21 cellular contexts compared by ENCODE assay signal in the genomic region with DNA sequence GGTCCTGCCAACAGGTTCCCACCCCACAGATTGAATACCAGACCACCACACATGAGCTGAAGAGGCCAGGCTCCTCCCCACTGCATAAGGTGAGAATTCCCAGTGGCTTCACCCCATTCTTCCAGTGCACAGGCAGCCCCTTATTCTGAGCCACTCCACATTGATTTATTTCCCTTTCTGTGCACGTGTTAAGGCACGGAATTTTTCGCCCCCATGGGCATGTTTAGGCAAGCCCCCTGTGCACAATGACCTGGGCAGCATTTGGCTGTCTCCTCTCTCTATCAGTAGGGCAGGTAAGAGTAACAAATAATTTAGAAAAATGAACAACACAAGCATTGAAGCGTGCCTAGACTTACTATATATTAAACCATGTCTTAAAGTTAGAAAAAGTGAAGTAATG. TPM values are rescaled to one million over a fixed set of nuclear protein-coding genes. Genes with fewer than 3 reads are reported as not detected.
A peak's percentile ranks its signal among the peaks of the same experiment; 100 is the strongest.
DNase-seq lines count a peak whose midpoint lies in the region; ATAC-seq, FAIRE-seq and TF ChIP-seq lines count a peak whose summit lies in the region.
"Had no signal": no experiment of that assay in that cellular context is flagged by ENCODE, and none has a peak within 500 bp of the region (broad histone marks: within the 10 kb centered on the region; RNA-seq: fewer than 3 reads in every experiment).

No MANE protein-coding gene starts in this region.

- FAIRE-seq in H54 (lab: Jason Lieb, UNC) (peak; percentile 23), H1 (lab: Jason Lieb, UNC) (no peak)
- FAIRE-seq: frontal cortex, kidney had no signal

- TF ChIP-seq CTCF in MM.1S (IDR thresholded peaks at IDR 0.05; ENCODE audit: low read length) = no peak
- TF ChIP-seq CTCF in H1 (IDR thresholded peaks at IDR 0.05; ENCODE audit: control extremely low read depth in 1 of 3, insufficient read depth in 1 of 3, low read depth in 1 of 3, low read length in 3 of 3) = no peak
- no peak for TF ChIP-seq CTCF in suprapubic skin (IDR thresholded peaks at IDR 0.05)
- TF ChIP-seq CTCF in esophagus muscularis mucosa (IDR thresholded peaks at IDR 0.05) = no peak

- no peak overlapping the region for H4K5ac ChIP-seq in H1 (ENCODE audit: insufficient read length, low read depth, low read length)

- H3K18ac ChIP-seq in H1 (ENCODE audit: extremely low read depth, low read length) = no peak overlapping the region

- no peak for TF ChIP-seq RAD21 in H1 (IDR thresholded peaks at IDR 0.05 in 1 of 2, conservative IDR thresholded peaks at IDR 0.05 in 1 of 2; ENCODE audit: low read depth in 2 of 2, low read length in 2 of 2)

- WGBS in H1 (ENCODE audit: extremely low coverage in 1 of 2, insufficient coverage in 1 of 2, insufficient read length in 1 of 2, insufficient replicate concordance in 2 of 2, low coverage in 1 of 2, low lambda C conversion rate in 2 of 2, missing lambda C conversion rate in 1 of 2), 2 experiments = 85% methylated on average over 4 of the region's 4 CpGs; no CpG with 5 or more reads in 1 of the 2 experiments
- WGBS in suprapubic skin = 66% methylated on average over 4 of the region's 4 CpGs
- 98% methylated on average over 4 of the region's 4 CpGs for WGBS in esophagus muscularis mucosa

- H3K36me3 ChIP-seq in MM.1S (replicated peaks; ENCODE audit: insufficient read depth, low read length) (no peaks in the 10 kb centered on the region), H1 (ENCODE audit: control insufficient read depth in 2 of 4, insufficient read depth in 4 of 4, low read length in 3 of 4) (peaks cover 0 to 8% (median 5%) of the 10 kb centered on the region in 4 experiments; a peak in 5 of 8 replicates), suprapubic skin (peaks cover 17% of the 10 kb centered on the region), esophagus muscularis mucosa (peaks cover 5 to 31% (median 18%) of the 10 kb centered on the region in 4 donors)

- H3K4me2 ChIP-seq in MM.1S (ENCODE audit: low read depth, low read length) (no peak overlapping the region; the same call in 1 of the 2 replicates), H1 (ENCODE audit: insufficient read depth in 1 of 2, low read depth in 2 of 2, low read length in 2 of 2) (no peak overlapping the region)

- peaks cover 35% of the 10 kb centered on the region for H3K4me1 ChIP-seq in MM.1S (ENCODE audit: low read length)
- H3K4me1 ChIP-seq in H1 (replicated peaks in 1 of 4; ENCODE audit: control insufficient read depth in 3 of 4, insufficient read depth in 4 of 4, low read length in 3 of 4) = no peaks in the 10 kb centered on the region
- H3K4me1 ChIP-seq in suprapubic skin = peaks cover 15% of the 10 kb centered on the region
- peaks cover 0 to 11% (median 0%) of the 10 kb centered on the region in 4 donors for H3K4me1 ChIP-seq in esophagus muscularis mucosa
- H3K4me1 ChIP-seq: parathyroid adenoma, right lobe of liver had no signal

- POLR2A ChIA-PET in H1 (lab: Charles Lee; ENCODE audit: partially characterized antibody) = no interaction called here

- H2BK5ac ChIP-seq in H1 (ENCODE audit: low read depth, low read length) = no peak overlapping the region

- no peak overlapping the region for H3K4me3 ChIP-seq in MM.1S (ENCODE audit: low read length)
- no peak overlapping the region for H3K4me3 ChIP-seq in H1 (ENCODE audit: extremely low read depth in 1 of 4, insufficient read depth in 2 of 4, low read depth in 3 of 4, low read length in 4 of 4)
- no peak overlapping the region for H3K4me3 ChIP-seq in suprapubic skin
- no peak overlapping the region for H3K4me3 ChIP-seq in esophagus muscularis mucosa
- H3K4me3 ChIP-seq: cardiac muscle cell, lung, right lobe of liver had no signal

- no peak overlapping the region for H2BK20ac ChIP-seq in H1 (ENCODE audit: low read length)

- TF ChIP-seq POLR2A in H54 (IDR thresholded peaks at IDR 0.05; ENCODE audit: low read depth, low read length) = no peak
- no peak for TF ChIP-seq POLR2A in H1 (IDR thresholded peaks at IDR 0.05; ENCODE audit: control extremely low read depth in 1 of 2, low read depth in 2 of 2, low read length in 2 of 2)
- TF ChIP-seq POLR2A in suprapubic skin (IDR thresholded peaks at IDR 0.05) = no peak
- no peak for TF ChIP-seq POLR2A in esophagus muscularis mucosa (IDR thresholded peaks at IDR 0.05; ENCODE audit: low read depth)

- H4K91ac ChIP-seq in H1 (replicated peaks; ENCODE audit: insufficient read length, low read length) = no peak overlapping the region

- TF ChIP-seq EP300 in H1 (IDR thresholded peaks at IDR 0.05; ENCODE audit: borderline replicate concordance in 1 of 2, low read depth in 2 of 2, low read length in 2 of 2) (no peak), suprapubic skin (IDR thresholded peaks at IDR 0.05) (no peak), esophagus muscularis mucosa (IDR thresholded peaks at IDR 0.05) (no peak)

- H4K8ac ChIP-seq in H1 (ENCODE audit: extremely low read depth, insufficient read depth, low read length) = peak overlapping the region; percentile 25; the same call in 1 of the 2 replicates

- no peak overlapping the region for H3K23ac ChIP-seq in H1 (ENCODE audit: insufficient read length)

- DNase-seq in H54 (ENCODE audit: insufficient read length, low spot score) (no peak), MM.1S (no peak), H1 (ENCODE audit: low read depth in 1 of 2, low spot score in 2 of 2) (no peak), suprapubic skin (ENCODE audit: low spot score in 2 of 2) (no peak), esophagus muscularis mucosa (ENCODE audit: extremely low spot score) (no peak)
- DNase-seq: activated CD4-positive, alpha-beta T cell treated with anti-CD3 and anti-CD28 coated beads, Interleukin-2, amount 50 U/mL, for 48 hours; CD8-positive, alpha-beta memory T cell; DMS53; kidney; naive B cell; NCI-H1436 treated with DMSO at 0.1 percent for 48 hours; NCI-H226; right lobe of liver; stimulated activated naive CD8-positive, alpha-beta T cell treated with anti-CD3 and anti-CD28 coated beads, Interleukin-15, Interleukin-2, amounts not matched to agents 100 U/mL and 50 U/mL, for 24 hours; T-helper 17 cell had no signal

- H3K9me3 ChIP-seq in MM.1S (replicated peaks; ENCODE audit: insufficient read depth, low read length) (no peaks in the 10 kb centered on the region), H1 (ENCODE audit: insufficient read depth in 2 of 2, low read depth in 1 of 2, low read length in 1 of 2) (no peaks in the 10 kb centered on the region), suprapubic skin (no peaks in the 10 kb centered on the region), esophagus muscularis mucosa (no peaks in the 10 kb centered on the region)
- H3K9me3 ChIP-seq: right lobe of liver had no signal

- H2BK12ac ChIP-seq in H1 (ENCODE audit: low read depth, low read length) = no peak overlapping the region

- H3K27me3 ChIP-seq in MM.1S (replicated peaks; ENCODE audit: insufficient read depth, low read length) = no peaks in the 10 kb centered on the region
- no peaks in the 10 kb centered on the region for H3K27me3 ChIP-seq in H1 (replicated peaks in 1 of 4; ENCODE audit: control insufficient read depth in 3 of 4, extremely low read depth in 1 of 4, insufficient read depth in 3 of 4, low read length in 3 of 4)
- H3K27me3 ChIP-seq in suprapubic skin = no peaks in the 10 kb centered on the region
- no peaks in the 10 kb centered on the region for H3K27me3 ChIP-seq in esophagus muscularis mucosa
- H3K27me3 ChIP-seq: cardiac muscle cell, right lobe of liver had no signal

- H3K56ac ChIP-seq in H1 (replicated peaks; ENCODE audit: insufficient read length, low read depth, low read length) = no peak overlapping the region

- no peak for ATAC-seq in HG02642 (IDR thresholded peaks at IDR 0.05; ENCODE audit: poor library complexity, unreplicated experiment)
- ATAC-seq: Panc1, right lobe of liver, T-helper 17 cell had no signal

- H3K9ac ChIP-seq in MM.1S (ENCODE audit: low read length) (no peak overlapping the region), H1 (replicated peaks in 1 of 4; ENCODE audit: extremely low read depth in 1 of 4, low read depth in 3 of 4, low read length in 3 of 4) (no peak overlapping the region)
- H3K9ac ChIP-seq: parathyroid adenoma had no signal

- H2AFZ ChIP-seq in MM.1S (ENCODE audit: low read length) = no peak overlapping the region
- H2AFZ ChIP-seq in H1 (ENCODE audit: low read length) = no peak overlapping the region
- H2AFZ ChIP-seq: parathyroid adenoma had no signal

- H4K20me1 ChIP-seq in MM.1S (ENCODE audit: insufficient read depth, low read length) = no peaks in the 10 kb centered on the region
- no peaks in the 10 kb centered on the region for H4K20me1 ChIP-seq in H1 (replicated peaks in 1 of 2; ENCODE audit: control insufficient read depth in 1 of 2, insufficient read depth in 2 of 2, low read length in 2 of 2)

- H3K27ac ChIP-seq in MM.1S (ENCODE audit: low read length) (peak overlapping the region; percentile 82; the same call in 1 of the 2 replicates), H1 (ENCODE audit: low read depth, low read length) (no peak overlapping the region), suprapubic skin (no peak overlapping the region), esophagus muscularis mucosa (replicated peaks in 1 of 4) (no peak overlapping the region)
- H3K27ac ChIP-seq: cardiac muscle cell, parathyroid adenoma, right lobe of liver had no signal

- CTCF ChIA-PET in H1 (lab: Charles Lee; ENCODE audit: partially characterized antibody) = interaction anchor here (0.9 kb wide), 1 partner anchor 16 kb away, joined by 3 read pairs; the partner anchor contains the start of gene CHAC2

- H3K79me1 ChIP-seq in H1 (ENCODE audit: low read depth, low read length) = no peaks in the 10 kb centered on the region

- no peak overlapping the region for H2BK15ac ChIP-seq in H1 (ENCODE audit: low read length)

- no peaks in the 10 kb centered on the region for H3K9me2 ChIP-seq in MM.1S (replicated peaks; ENCODE audit: insufficient read depth, low read length)

- no peak overlapping the region for H2BK120ac ChIP-seq in H1 (replicated peaks; ENCODE audit: low read depth, low read length)

- peaks cover 27% of the 10 kb centered on the region for H3F3A ChIP-seq in MM.1S (ENCODE audit: insufficient read depth, low read length)

- intact Hi-C loops in esophagus muscularis mucosa (cut with DNase I) = no loop called here

- H3K23me2 ChIP-seq in H1 (ENCODE audit: low read depth, low read length) = no peaks in the 10 kb centered on the region

- H3K79me2 ChIP-seq in MM.1S (ENCODE audit: low read length) (peaks cover 16% of the 10 kb centered on the region), H1 (ENCODE audit: control insufficient read depth in 1 of 2, insufficient read depth in 2 of 2, low read length in 2 of 2) (no peaks in the 10 kb centered on the region)
- H3K79me2 ChIP-seq: parathyroid adenoma had no signal

- no peak overlapping the region for H3K4ac ChIP-seq in H1 (replicated peaks; ENCODE audit: insufficient read length, low read depth, low read length)

- no peak overlapping the region for H3K14ac ChIP-seq in H1 (ENCODE audit: insufficient read length)

- no peak overlapping the region for H2AK5ac ChIP-seq in H1 (ENCODE audit: low read depth, low read length)

RNA-seq across cellular contexts. Expression of gene CHAC2, which starts 15.2 kb away (rescaled TPM):
- total RNA-seq in H1 (2021; fragmentation: NEBNext Ultra II Directional; extraction: Animal tissue kit (Norgen Biotek cat#: 25700)) = 11.2 and 11.7 TPM in 2 replicates
- 3.6 and 5.4 TPM in 2 replicates for polyA plus RNA-seq in H1 (2011; rRNA removed)
- 7.3 TPM for polyA plus RNA-seq in H1 (2011; cell fraction: cytosol; rRNA removed)
- polyA plus RNA-seq in H1 (2011; cell fraction: nucleus; rRNA removed) = 2.1 TPM
- polyA plus RNA-seq in H1 (2012, experiment 1 of 2) = 5.9 to 9.1 TPM (median 6.4 TPM) in 4 replicates
- 3.5 TPM for polyA plus RNA-seq in H1 (2012, experiment 2 of 2)
- polyA plus RNA-seq in H1 (2013, experiment 1 of 2) = 5.9 TPM
- polyA plus RNA-seq in H1 (2013, experiment 2 of 2) = 5.3 TPM
- polyA minus RNA-seq in H1 (2011; rRNA and poly(A)+ RNA removed) = 1.8 and 2.0 TPM in 2 replicates
- 2.0 TPM for polyA minus RNA-seq in H1 (2011; cell fraction: cytosol; rRNA and poly(A)+ RNA removed)
- polyA minus RNA-seq in H1 (2011; cell fraction: nucleus; rRNA and poly(A)+ RNA removed) = 2.7 TPM
- total RNA-seq in suprapubic skin (1 to 10 TPM; 1.4 to 6.4 (median 3.0) TPM), esophagus muscularis mucosa (1 to 10 TPM; 1.2 to 2.2 (median 2.0) TPM)

RNA-seq across cellular contexts. Expression of gene ASB3, which starts 34.4 kb away (rescaled TPM):
- 25.4 and 29.8 TPM in 2 replicates for total RNA-seq in H1 (2021; fragmentation: NEBNext Ultra II Directional; extraction: Animal tissue kit (Norgen Biotek cat#: 25700))
- 14.5 and 22.6 TPM in 2 replicates for polyA plus RNA-seq in H1 (2011; rRNA removed)
- 19.5 TPM for polyA plus RNA-seq in H1 (2011; cell fraction: cytosol; rRNA removed)
- polyA plus RNA-seq in H1 (2011; cell fraction: nucleus; rRNA removed) = 13.3 TPM
- 12.3 to 29.8 TPM (median 18.9 TPM) in 4 replicates for polyA plus RNA-seq in H1 (2012, experiment 1 of 2)
- 2.1 TPM for polyA plus RNA-seq in H1 (2012, experiment 2 of 2)
- polyA plus RNA-seq in H1 (2013, experiment 1 of 2) = 14.0 TPM
- polyA plus RNA-seq in H1 (2013, experiment 2 of 2) = 13.6 TPM
- polyA minus RNA-seq in H1 (2011; rRNA and poly(A)+ RNA removed) = 43.8 and 45.5 TPM in 2 replicates
- 27.3 TPM for polyA minus RNA-seq in H1 (2011; cell fraction: cytosol; rRNA and poly(A)+ RNA removed)
- 58.3 TPM for polyA minus RNA-seq in H1 (2011; cell fraction: nucleus; rRNA and poly(A)+ RNA removed)
- total RNA-seq in suprapubic skin (10 to 100 TPM in 3 of 4 donors, 1 to 10 TPM in 1; 9.8 to 28.8 (median 12.6) TPM), esophagus muscularis mucosa (10 to 100 TPM in 3 of 4 donors, 1 to 10 TPM in 1; 10.0 to 15.0 (median 13.2) TPM)

RNA-seq across cellular contexts. Expression of gene ERLEC1, which starts 34.5 kb away (rescaled TPM):
- total RNA-seq in H1 (2021; fragmentation: NEBNext Ultra II Directional; extraction: Animal tissue kit (Norgen Biotek cat#: 25700)) = 23.8 and 26.7 TPM in 2 replicates
- polyA plus RNA-seq in H1 (2011; rRNA removed) = 12.9 and 14.7 TPM in 2 replicates
- 17.4 TPM for polyA plus RNA-seq in H1 (2011; cell fraction: cytosol; rRNA removed)
- polyA plus RNA-seq in H1 (2011; cell fraction: nucleus; rRNA removed) = 5.8 TPM
- 12.7 to 21.2 TPM (median 14.4 TPM) in 4 replicates for polyA plus RNA-seq in H1 (2012, experiment 1 of 2)
- 2.4 TPM for polyA plus RNA-seq in H1 (2012, experiment 2 of 2)
- polyA plus RNA-seq in H1 (2013, experiment 1 of 2) = 31.6 TPM
- 37.2 TPM for polyA plus RNA-seq in H1 (2013, experiment 2 of 2)
- 7.1 and 8.5 TPM in 2 replicates for polyA minus RNA-seq in H1 (2011; rRNA and poly(A)+ RNA removed)
- 12.0 TPM for polyA minus RNA-seq in H1 (2011; cell fraction: cytosol; rRNA and poly(A)+ RNA removed)
- 13.5 TPM for polyA minus RNA-seq in H1 (2011; cell fraction: nucleus; rRNA and poly(A)+ RNA removed)
- total RNA-seq in suprapubic skin (10 to 100 TPM; 30.9 to 86.1 (median 36.5) TPM), esophagus muscularis mucosa (10 to 100 TPM; 54.8 to 81.9 (median 61.1) TPM)
